In the genomic region with DNA sequence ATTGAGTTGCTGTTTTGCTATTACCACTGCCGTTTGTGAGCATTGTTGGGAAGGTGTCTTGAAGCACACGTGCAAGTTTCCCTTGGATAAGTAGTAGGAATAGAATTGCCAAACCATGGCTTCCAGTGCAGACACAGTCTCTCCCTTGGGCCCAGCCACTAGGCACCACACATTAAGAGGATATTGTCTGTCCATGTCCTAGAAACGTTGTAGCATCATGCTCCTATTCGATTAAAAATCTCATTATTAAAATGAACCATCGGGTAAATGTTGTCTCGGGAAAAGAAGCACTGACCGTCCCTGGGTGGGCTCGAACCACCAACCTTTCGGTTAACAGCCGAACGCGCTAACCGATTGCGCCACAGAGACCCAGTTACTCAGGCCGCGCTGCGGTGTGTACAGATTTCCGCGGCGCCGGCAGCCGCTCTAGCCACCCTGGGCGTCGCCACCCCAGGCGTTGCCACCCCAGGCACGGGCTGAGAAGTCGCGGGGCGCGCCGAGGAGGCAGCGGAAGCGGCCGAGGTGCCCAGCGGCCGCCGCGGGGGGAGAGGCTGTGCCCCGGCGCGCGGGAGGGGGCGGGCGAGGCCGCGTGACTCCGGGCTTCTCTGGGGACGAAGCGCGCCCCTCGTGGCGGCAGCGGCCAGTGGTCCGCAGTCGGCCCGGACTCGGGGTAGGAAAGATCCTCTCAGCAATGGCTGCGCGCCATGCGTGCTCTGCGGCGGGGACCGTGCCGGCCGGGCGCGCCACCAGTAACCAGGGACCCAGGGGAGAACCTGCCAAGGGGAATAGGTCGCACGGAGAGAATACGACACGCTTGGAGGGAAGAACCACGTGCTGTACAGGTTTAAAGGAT, we compare ENCODE assay signal across 8 cellular contexts. TPM values are rescaled to one million over a fixed set of nuclear protein-coding genes. Genes with fewer than 3 reads are reported as not detected.
DNase-seq lines count a peak whose midpoint lies in the region; ATAC-seq and TF ChIP-seq lines count a peak whose summit lies in the region.

No MANE protein-coding gene starts in this region.

- DNase-seq in NCI-H1417 (lab: John Stamatoyannopoulos, UW): peak; percentile 66 to 95 (median 92)
- DNase-seq in T-cell: peak; percentile 76 to 91 (median 85)
- peak; percentile 88 to 95 (median 90) for DNase-seq in adrenal gland
- DNase-seq in left ventricle myocardium inferior: peak; percentile 85
- peak; percentile 84 for DNase-seq in prostate gland (ENCODE audit: low spot score)

- ATAC-seq in HG02759 (IDR thresholded peaks at IDR 0.05; ENCODE audit: unreplicated experiment) (peak; percentile 93), T-cell (replicated peaks in 1 of 4) (peak; percentile 92 to 95 (median 93))

- POLR2A ChIA-PET in T-cell (lab: Charles Lee): no interaction called here

- no peaks in the 10 kb centered on the region for H3K9me3 Mint-ChIP-seq in T-cell

- H3K4me3 ChIP-seq in adrenal gland: peak overlapping the region in 3 of 4 donors; percentile 14 to 58 (median 33)
- peak overlapping the region; percentile 68 for H3K4me3 ChIP-seq in left ventricle myocardium inferior
- peak overlapping the region; percentile 40 to 45 for H3K4me3 ChIP-seq in prostate gland
- peak overlapping the region; percentile 42 for H3K4me3 ChIP-seq in urinary bladder (ENCODE audit: low read depth, low read length)

- H3K36me3 ChIP-seq in adrenal gland (replicated peaks in 1 of 2) (no peaks in the 10 kb centered on the region), left ventricle myocardium inferior (no peaks in the 10 kb centered on the region), prostate gland (no peaks in the 10 kb centered on the region), urinary bladder (ENCODE audit: insufficient read depth) (no peaks in the 10 kb centered on the region)

- no peaks in the 10 kb centered on the region for H3K27me3 ChIP-seq in adrenal gland
- no peaks in the 10 kb centered on the region for H3K27me3 ChIP-seq in left ventricle myocardium inferior (ENCODE audit: low read depth)
- H3K27me3 ChIP-seq in prostate gland (replicated peaks; ENCODE audit: insufficient read depth): no peaks in the 10 kb centered on the region

- intact Hi-C loops in adrenal gland (cut with DNase I) (no loop called here), left ventricle myocardium inferior (cut with micrococcal nuclease) (loop anchor here (10.0 kb wide), 1 partner anchor 131 kb away; no protein-coding TSS in a partner anchor), prostate gland (cut with DNase I) (loop anchor here (10.0 kb wide), 2 partner anchors 371 to 539 kb away; no protein-coding TSS in a partner anchor)

- H3K36me3 Mint-ChIP-seq in T-cell: no peaks in the 10 kb centered on the region

- WGBS in adrenal gland, 4 donors: 1 to 2% (median 1%) methylated on average over 13 to 72 of the region's 72 CpGs
- WGBS in prostate gland: 1% methylated on average over 72 of the region's 72 CpGs
- under 1% methylated on average over 72 of the region's 72 CpGs for WGBS in urinary bladder

- CTCF ChIA-PET in T-cell (lab: Charles Lee): no interaction called here

- peaks cover 10 to 23% (median 20%) of the 10 kb centered on the region in 3 donors for H3K4me1 Mint-ChIP-seq in T-cell

- H3K4me1 ChIP-seq in adrenal gland (replicated peaks in 1 of 2) (peaks cover 0 to 7% of the 10 kb centered on the region in 2 donors), left ventricle myocardium inferior (peaks cover 13% of the 10 kb centered on the region), prostate gland (replicated peaks) (no peaks in the 10 kb centered on the region), urinary bladder (ENCODE audit: insufficient read depth) (no peaks in the 10 kb centered on the region)

- peak in 1 of 2 donors; percentile 39 for TF ChIP-seq POLR2A in adrenal gland (IDR thresholded peaks at IDR 0.05)
- TF ChIP-seq POLR2A in prostate gland (IDR thresholded peaks at IDR 0.05): peak; percentile 24

- peak overlapping the region; percentile 89 to 91 for H3K27ac Mint-ChIP-seq in T-cell

- H3K4me3 Mint-ChIP-seq in T-cell: peak overlapping the region; percentile 75 to 89 (median 81)

- H3K9me3 ChIP-seq in adrenal gland (replicated peaks in 1 of 3): no peaks in the 10 kb centered on the region
- H3K9me3 ChIP-seq in left ventricle myocardium inferior (replicated peaks): no peaks in the 10 kb centered on the region
- H3K9me3 ChIP-seq in prostate gland: no peaks in the 10 kb centered on the region

- no peaks in the 10 kb centered on the region for H3K27me3 Mint-ChIP-seq in T-cell

- TF ChIP-seq CTCF in GM12872 (IDR thresholded peaks at IDR 0.05; ENCODE audit: insufficient read depth, low read depth, low read length) (peak; percentile 70), adrenal gland (IDR thresholded peaks at IDR 0.05) (peak; percentile 27 to 85 (median 64)), left ventricle myocardium inferior (IDR thresholded peaks at IDR 0.05; ENCODE audit: borderline replicate concordance) (peak; percentile 82), prostate gland (IDR thresholded peaks at IDR 0.05) (peak; percentile 45 to 82 (median 62))

- peak overlapping the region in 4 of 5 donors; percentile 71 to 88 (median 82) for H3K27ac ChIP-seq in adrenal gland
- H3K27ac ChIP-seq in left ventricle myocardium inferior (replicated peaks): peak overlapping the region; percentile 81
- peak overlapping the region; percentile 76 to 77 for H3K27ac ChIP-seq in prostate gland
- H3K27ac ChIP-seq in urinary bladder (ENCODE audit: low read depth): peak overlapping the region; percentile 81

RNA-seq across cellular contexts. Expression of a gene that starts 56.2 kb away (rescaled TPM):
- total RNA-seq in T-cell: 10 to 100 TPM; 24.1 to 32.9 (median 26.7) TPM
- 10 to 100 TPM in 6 of 8 donors, 1 to 10 TPM in 2; 6.3 to 18.7 (median 14.7) TPM for total RNA-seq in adrenal gland
- 10 to 100 TPM; 15.4 to 18.5 (median 15.4) TPM for polyA plus RNA-seq in adrenal gland
- total RNA-seq in left ventricle myocardium inferior: 9.1 TPM
- 10 to 100 TPM; 20.1 to 24.4 TPM for total RNA-seq in prostate gland
- 31.6 TPM for total RNA-seq in urinary bladder
- 14.5 TPM for polyA plus RNA-seq in urinary bladder

Comparison
In these comparisons a context has a peak if more than half of its experiments do, and no peak if none do; other contexts are left out.
1. Peak in every context shown above with its lines: DNase-seq, ATAC-seq, H3K4me3 ChIP-seq and H3K27ac ChIP-seq.
2. intact Hi-C loops: an anchor here in left ventricle myocardium inferior (10.0 kb wide) and prostate gland (10.0 kb wide); none called in adrenal gland.